12 cellular contexts compared by ENCODE assay signal in genomic region chr12:132496710-132497109, GRCh38.
"Had no signal": no experiment of that assay in that cellular context is flagged by ENCODE, and none has a peak within 500 bp of the region (broad histone marks: within the 10 kb centered on the region; RNA-seq: fewer than 3 reads in every experiment).

No MANE protein-coding gene starts in this region.

- ATAC-seq: activated CD8-positive, alpha-beta T cell treated with anti-CD3 and anti-CD28 coated beads, Interleukin-2, amount 10 ng/mL, durations not matched to agents 7 days and 5 days; foreskin keratinocyte; heart left ventricle; stimulated activated naive CD8-positive, alpha-beta T cell treated with anti-CD3 and anti-CD28 coated beads, Interleukin-15, Interleukin-2, amounts not matched to agents 100 U/mL and 50 U/mL, for 24 hours; upper lobe of right lung had no signal

- H3K4me3 Mint-ChIP-seq: activated CD8-positive, alpha-beta T cell treated with anti-CD3 and anti-CD28 coated beads, Interleukin-2, amount 10 ng/mL, durations not matched to agents 7 days and 5 days; activated naive CD8-positive, alpha-beta T cell had no signal

- DNase-seq: activated CD8-positive, alpha-beta memory T cell treated with anti-CD3 and anti-CD28 coated beads, Interleukin-2, amount 50 U/mL, for 48 hours; activated CD8-positive, alpha-beta T cell treated with anti-CD3 and anti-CD28 coated beads, Interleukin-2, amount 10 ng/mL, durations not matched to agents 7 days and 5 days; foreskin keratinocyte; heart left ventricle; naive B cell; stimulated activated CD4-positive, alpha-beta T cell treated with anti-CD3 and anti-CD28 coated beads, Interleukin-2, amount 100 ng/mL, for 48 hours; stimulated activated naive CD8-positive, alpha-beta T cell treated with anti-CD3 and anti-CD28 coated beads, Interleukin-15, Interleukin-2, amounts not matched to agents 100 U/mL and 50 U/mL, for 24 hours; SW 1271; upper lobe of right lung had no signal

- H3K27ac Mint-ChIP-seq: activated CD8-positive, alpha-beta T cell treated with anti-CD3 and anti-CD28 coated beads, Interleukin-2, amount 10 ng/mL, durations not matched to agents 7 days and 5 days; activated naive CD8-positive, alpha-beta T cell had no signal

- H3K9me3 Mint-ChIP-seq: naive B cell had no signal

- H3K27me3 Mint-ChIP-seq: activated naive CD8-positive, alpha-beta T cell; naive B cell had no signal

- H3K36me3 Mint-ChIP-seq: naive B cell had no signal

- H3K27ac ChIP-seq: ascending aorta, foreskin keratinocyte, heart left ventricle, suprapubic skin, upper lobe of right lung had no signal
